In genomic region chr1:155308493-155309422, GRCh38 we compare ENCODE assay signal across 1 cellular context.
A peak's percentile ranks its signal among the peaks of the same experiment; 100 is the strongest.
TF ChIP-seq lines count a peak whose summit lies in the region.

Gene FDPS (plus strand): TSS chr1:155308866. CDS start chr1:155309790, 924 bp downstream.

TF ChIP-seq in HEK293, 187 proteins besides CTCF, POLR2A, EP300 and RAD21 (continued from another document and continues in another):
- no peak for TF ChIP-seq ZNF692 (tag by site-specific recombination; IDR thresholded peaks at IDR 0.05)
- TF ChIP-seq SP2 (tag by site-specific recombination; IDR thresholded peaks at IDR 0.05) = peak; percentile 99
- peak; percentile 40; the same call in 1 of the 2 replicates for TF ChIP-seq ZNF518A (tag by site-specific recombination; conservative IDR thresholded peaks at IDR 0.05; ENCODE audit: low read depth)
- TF ChIP-seq HOXD13 (CRISPR knock-in tag; IDR thresholded peaks at IDR 0.05; ENCODE audit: borderline replicate concordance) = no peak
- TF ChIP-seq SCRT2 (tag by site-specific recombination; IDR thresholded peaks at IDR 0.05) = peak; percentile 72
- TF ChIP-seq ZNF660 (tag by site-specific recombination; IDR thresholded peaks at IDR 0.05) = peak; percentile 29
- TF ChIP-seq YY1 (tag by site-specific recombination; IDR thresholded peaks at IDR 0.05) = 0 out of 2 replicates have a peak, but pooled peaks have one; percentile 39
- no peak for TF ChIP-seq ZNF585B (tag by site-specific recombination; IDR thresholded peaks at IDR 0.05)
- TF ChIP-seq TRIM28 (IDR thresholded peaks at IDR 0.05; ENCODE audit: borderline replicate concordance, low read length) = peak; percentile 69; the same call in 1 of the 2 replicates
- peak; percentile 93 for TF ChIP-seq ZNF335 (tag by site-specific recombination; conservative IDR thresholded peaks at IDR 0.05)
- no peak for TF ChIP-seq ZNF777 (tag by site-specific recombination; IDR thresholded peaks at IDR 0.05; ENCODE audit: borderline replicate concordance)
- no peak for TF ChIP-seq GFI1B (tag by site-specific recombination; IDR thresholded peaks at IDR 0.05)
- TF ChIP-seq GLIS2 (tag by site-specific recombination; IDR thresholded peaks at IDR 0.05) = peak; percentile 17; the same call in 1 of the 2 replicates
- TF ChIP-seq ZNF555 (tag by site-specific recombination; conservative IDR thresholded peaks at IDR 0.05) = no peak
- TF ChIP-seq INSM2 (tag by site-specific recombination; IDR thresholded peaks at IDR 0.05) = no peak
- TF ChIP-seq ZNF184 (tag by site-specific recombination; IDR thresholded peaks at IDR 0.05) = no peak
- TF ChIP-seq ZBTB44 (tag by site-specific recombination; IDR thresholded peaks at IDR 0.05) = no peak
- peak; percentile 49; the same call in 1 of the 2 replicates for TF ChIP-seq BCL11B (tag by site-specific recombination; IDR thresholded peaks at IDR 0.05; ENCODE audit: low read depth)
- 0 out of 2 replicates have a peak, but pooled peaks have one; percentile 10 for TF ChIP-seq REST (tag by site-specific recombination; IDR thresholded peaks at IDR 0.05)
- TF ChIP-seq ZBTB8A (tag by site-specific recombination; IDR thresholded peaks at IDR 0.05) = 0 out of 2 replicates have a peak, but pooled peaks have one; percentile 17
- TF ChIP-seq SCRT1 (tag by site-specific recombination; IDR thresholded peaks at IDR 0.05; ENCODE audit: borderline replicate concordance) = 0 out of 2 replicates have a peak, but pooled peaks have one; percentile 17
- TF ChIP-seq BCL6B (tag by site-specific recombination; IDR thresholded peaks at IDR 0.05) = no peak
- no peak for TF ChIP-seq ZNF768 (tag by site-specific recombination; IDR thresholded peaks at IDR 0.05)
- 0 out of 2 replicates have a peak, but pooled peaks have one; percentile 29 for TF ChIP-seq KLF10 (tag by site-specific recombination; IDR thresholded peaks at IDR 0.05)
- TF ChIP-seq ZNF776 (tag by site-specific recombination; IDR thresholded peaks at IDR 0.05; ENCODE audit: borderline replicate concordance) = no peak
- peak; percentile 67 for TF ChIP-seq ZBTB11 (tag by site-specific recombination; conservative IDR thresholded peaks at IDR 0.05; ENCODE audit: low read depth)
- no peak for TF ChIP-seq GLI2 (tag by site-specific recombination; IDR thresholded peaks at IDR 0.05; ENCODE audit: borderline replicate concordance, low read depth)
- peak; percentile 92 for TF ChIP-seq ZBTB26 (tag by site-specific recombination; optimal IDR thresholded peaks at IDR 0.05)
- no peak for TF ChIP-seq REPIN1 (tag by site-specific recombination; IDR thresholded peaks at IDR 0.05; ENCODE audit: low read depth)
- TF ChIP-seq TSHZ1 (tag by site-specific recombination; IDR thresholded peaks at IDR 0.05; ENCODE audit: borderline replicate concordance) = peak; percentile 51; the same call in 1 of the 2 replicates
